ENCODE assay signal across 17 cellular contexts in genomic region chr6:147023581-147023980, GRCh38.
DNase-seq lines count a peak whose midpoint lies in the region; ATAC-seq and TF ChIP-seq lines count a peak whose summit lies in the region.
"Had no signal": no experiment of that assay in that cellular context is flagged by ENCODE, and none has a peak within 500 bp of the region (broad histone marks: within the 10 kb centered on the region; RNA-seq: fewer than 3 reads in every experiment).

No MANE protein-coding gene starts in this region.

- no peak overlapping the region for H3K4me3 ChIP-seq in SK-N-SH (ENCODE audit: low read depth in 2 of 2, low read length in 1 of 2)
- H3K4me3 ChIP-seq: Peyer's patch had no signal

- H3K4me2 ChIP-seq in SK-N-SH = no peak overlapping the region

- H3K4me1 ChIP-seq in SK-N-SH (ENCODE audit: control insufficient read depth in 1 of 2, insufficient read depth in 2 of 2, low read depth in 1 of 2, low read length in 1 of 2) = no peaks in the 10 kb centered on the region
- H3K4me1 ChIP-seq: Peyer's patch had no signal

- H3F3A ChIP-seq in SK-N-SH (replicated peaks; ENCODE audit: insufficient read depth) = no peaks in the 10 kb centered on the region

- no peaks in the 10 kb centered on the region for H3K9me3 Mint-ChIP-seq in WTC11
- no peaks in the 10 kb centered on the region for H3K9me3 Mint-ChIP-seq in activated CD8-positive, alpha-beta T cell treated with anti-CD3 and anti-CD28 coated beads, Interleukin-2, amount 10 ng/mL, durations not matched to agents 7 days and 5 days (ENCODE audit: insufficient read depth)
- H3K9me3 Mint-ChIP-seq: CD14-positive monocyte had no signal

- no peaks in the 10 kb centered on the region for H3K27me3 ChIP-seq in SK-N-SH (ENCODE audit: insufficient read depth)
- H3K27me3 ChIP-seq: Peyer's patch had no signal

- H3K27me3 Mint-ChIP-seq in WTC11 (ENCODE audit: low read depth) = no peaks in the 10 kb centered on the region; the same call in 1 of the 2 replicates
- H3K27me3 Mint-ChIP-seq in activated CD8-positive, alpha-beta T cell treated with anti-CD3 and anti-CD28 coated beads, Interleukin-2, amount 10 ng/mL, durations not matched to agents 7 days and 5 days (ENCODE audit: low read depth) = no peaks in the 10 kb centered on the region

- CTCF ChIA-PET in SK-N-SH (lab: Yijun Ruan, JAX) (no interaction called here), WTC11 (lab: Charles Lee) (no interaction called here)
- CTCF ChIA-PET in activated CD8-positive, alpha-beta T cell treated with anti-CD3 and anti-CD28 coated beads, Interleukin-2, amount 10 ng/mL, durations not matched to agents 7 days and 5 days (lab: Charles Lee) = no interaction called here

- WGBS in SK-N-SH (ENCODE audit: low lambda C conversion rate) = 68% methylated on average over 3 of the region's 3 CpGs

- H3K79me2 ChIP-seq in SK-N-SH (ENCODE audit: insufficient read depth) = no peaks in the 10 kb centered on the region

- H3K36me3 ChIP-seq in SK-N-SH (replicated peaks in 1 of 2; ENCODE audit: control insufficient read depth in 1 of 2, insufficient read depth in 2 of 2, low read length in 1 of 2) = no peaks in the 10 kb centered on the region
- H3K36me3 ChIP-seq: Peyer's patch had no signal

- H3K9me2 ChIP-seq in SK-N-SH = no peaks in the 10 kb centered on the region

- no peak overlapping the region for H3K9ac ChIP-seq in SK-N-SH

- no peak for TF ChIP-seq RAD21 in SK-N-SH (IDR thresholded peaks at IDR 0.05; ENCODE audit: low read length)

- no peak overlapping the region for H3K27ac ChIP-seq in SK-N-SH (ENCODE audit: low read depth in 2 of 2, low read length in 1 of 2)
- H3K27ac ChIP-seq: Peyer's patch had no signal

- no peaks in the 10 kb centered on the region for H4K20me1 ChIP-seq in SK-N-SH (ENCODE audit: insufficient read depth)

- 0 out of 2 replicates have a peak overlapping the region, but pooled peaks have one; percentile 16 for H2AFZ ChIP-seq in SK-N-SH (ENCODE audit: low read depth)

- no peak for DNase-seq in SK-N-SH
- DNase-seq in WTC11 (ENCODE audit: low spot score) = no peak
- DNase-seq in left kidney (ENCODE audit: low read depth, low spot score) = peak; percentile 7
- no peak for DNase-seq in activated CD8-positive, alpha-beta T cell treated with anti-CD3 and anti-CD28 coated beads, Interleukin-2, amount 10 ng/mL, durations not matched to agents 7 days and 5 days
- no peak for DNase-seq in NCI-H345 treated with DMSO at 0.1 percent for 48 hours (lab: John Stamatoyannopoulos, UW; ENCODE audit: unreplicated experiment)
- DNase-seq: 8988T, GF-D8, KBM-7, NCI-H1417 treated with DMSO at 0.1 percent for 48 hours, NCI-H187 treated with DMSO at 0.1 percent for 48 hours, NCI-H226, NCI-H524 treated with DMSO at 0.1 percent for 48 hours, Peyer's patch had no signal

- no peaks in the 10 kb centered on the region for H3K9me3 ChIP-seq in SK-N-SH
- H3K9me3 ChIP-seq: Peyer's patch had no signal

- no peak overlapping the region for H3K4me3 Mint-ChIP-seq in WTC11
- H3K4me3 Mint-ChIP-seq in activated CD8-positive, alpha-beta T cell treated with anti-CD3 and anti-CD28 coated beads, Interleukin-2, amount 10 ng/mL, durations not matched to agents 7 days and 5 days = no peak overlapping the region
- H3K4me3 Mint-ChIP-seq: CD14-positive monocyte had no signal

- H3K4me1 Mint-ChIP-seq in WTC11 = no peaks in the 10 kb centered on the region
- H3K4me1 Mint-ChIP-seq in activated CD8-positive, alpha-beta T cell treated with anti-CD3 and anti-CD28 coated beads, Interleukin-2, amount 10 ng/mL, durations not matched to agents 7 days and 5 days (ENCODE audit: low read depth) = no peaks in the 10 kb centered on the region
- H3K4me1 Mint-ChIP-seq: CD14-positive monocyte had no signal

- TF ChIP-seq CTCF in SK-N-SH (IDR thresholded peaks at IDR 0.05) = no peak
- TF ChIP-seq CTCF in WTC11 (IDR thresholded peaks at IDR 0.05) = no peak

- POLR2A ChIA-PET in SK-N-SH (lab: Yijun Ruan, JAX) (no interaction called here), WTC11 (lab: Charles Lee) (no interaction called here)
- POLR2A ChIA-PET in activated CD8-positive, alpha-beta T cell treated with anti-CD3 and anti-CD28 coated beads, Interleukin-2, amount 10 ng/mL, durations not matched to agents 7 days and 5 days (lab: Charles Lee) = no interaction called here

- TF ChIP-seq EP300 in SK-N-SH (IDR thresholded peaks at IDR 0.05; ENCODE audit: borderline replicate concordance in 1 of 2, low read depth in 1 of 2, low read length in 1 of 2) = no peak

- H3K27ac Mint-ChIP-seq in WTC11 = 0 out of 2 replicates have a peak overlapping the region, but pooled peaks have one; percentile 8
- H3K27ac Mint-ChIP-seq in activated CD8-positive, alpha-beta T cell treated with anti-CD3 and anti-CD28 coated beads, Interleukin-2, amount 10 ng/mL, durations not matched to agents 7 days and 5 days = no peak overlapping the region
- H3K27ac Mint-ChIP-seq: CD14-positive monocyte had no signal

- no peak for ATAC-seq in SK-N-SH treated with all-trans-retinoic acid at 6 μM for 48 hours
- ATAC-seq in WTC11 = no peak
- ATAC-seq in activated CD8-positive, alpha-beta T cell treated with anti-CD3 and anti-CD28 coated beads, Interleukin-2, amount 10 ng/mL, durations not matched to agents 7 days and 5 days = no peak
- ATAC-seq in GM19328 (IDR thresholded peaks at IDR 0.05; ENCODE audit: unreplicated experiment) = no peak
- no peak for ATAC-seq in GM18511 (IDR thresholded peaks at IDR 0.05; ENCODE audit: unreplicated experiment)

- H3K36me3 Mint-ChIP-seq in WTC11 = no peaks in the 10 kb centered on the region
- H3K36me3 Mint-ChIP-seq in activated CD8-positive, alpha-beta T cell treated with anti-CD3 and anti-CD28 coated beads, Interleukin-2, amount 10 ng/mL, durations not matched to agents 7 days and 5 days (ENCODE audit: low read depth) = no peaks in the 10 kb centered on the region
- H3K36me3 Mint-ChIP-seq: CD14-positive monocyte had no signal

TF ChIP-seq in SK-N-SH, 30 proteins besides CTCF, POLR2A, EP300 and RAD21:
- no peak for TF ChIP-seq POLR2AphosphoS5 (IDR thresholded peaks at IDR 0.05; ENCODE audit: low read depth, low read length)
- no peak for TF ChIP-seq FOSL2 (IDR thresholded peaks at IDR 0.05; ENCODE audit: borderline replicate concordance, low read depth)
- TF ChIP-seq JUND (IDR thresholded peaks at IDR 0.05) = no peak
- TF ChIP-seq USF1 (IDR thresholded peaks at IDR 0.05; ENCODE audit: borderline replicate concordance, low read depth) = no peak
- TF ChIP-seq SMC3 (IDR thresholded peaks at IDR 0.05; ENCODE audit: low read depth, low read length) = no peak
- no peak for TF ChIP-seq MXI1 (IDR thresholded peaks at IDR 0.05; ENCODE audit: low read depth, low read length)

TF ChIP-seq in SK-N-SH treated with all-trans-retinoic acid at 6 μM for 48 hours, 23 proteins besides CTCF, POLR2A, EP300 and RAD21 (continues in another document):
- TF ChIP-seq TCF4 (CRISPR knock-in tag; IDR thresholded peaks at IDR 0.05; ENCODE audit: borderline replicate concordance) (no peak), CREB5 (CRISPR knock-in tag; IDR thresholded peaks at IDR 0.05; ENCODE audit: low read depth) (no peak), TOX (CRISPR knock-in tag; IDR thresholded peaks at IDR 0.05; ENCODE audit: borderline replicate concordance) (no peak), PPARA (CRISPR knock-in tag; IDR thresholded peaks at IDR 0.05; ENCODE audit: borderline replicate concordance) (no peak), ZFP30 (CRISPR knock-in tag; IDR thresholded peaks at IDR 0.05) (no peak), ZC3H10 (CRISPR knock-in tag; IDR thresholded peaks at IDR 0.05) (no peak), BACH2 (CRISPR knock-in tag; IDR thresholded peaks at IDR 0.05; ENCODE audit: borderline replicate concordance) (no peak), ZNF70 (CRISPR knock-in tag; IDR thresholded peaks at IDR 0.05) (no peak), ZFP3 (CRISPR knock-in tag; IDR thresholded peaks at IDR 0.05) (no peak), SNAI2 (CRISPR knock-in tag; IDR thresholded peaks at IDR 0.05) (no peak)

TF ChIP-seq in WTC11, 78 proteins besides CTCF, POLR2A, EP300 and RAD21 (continues in another document):
- no peak for TF ChIP-seq NR2C2 (CRISPR knock-in tag; IDR thresholded peaks at IDR 0.05)
- no peak for TF ChIP-seq NFE2L1 (CRISPR knock-in tag; IDR thresholded peaks at IDR 0.05)
- TF ChIP-seq CBFB (CRISPR knock-in tag; IDR thresholded peaks at IDR 0.05; ENCODE audit: low read depth) = no peak
- no peak for TF ChIP-seq SP1 (CRISPR knock-in tag; conservative IDR thresholded peaks at IDR 0.05)
- TF ChIP-seq ZNF396 (CRISPR knock-in tag; IDR thresholded peaks at IDR 0.05; ENCODE audit: borderline replicate concordance) = no peak
- no peak for TF ChIP-seq ZNF671 (CRISPR knock-in tag; IDR thresholded peaks at IDR 0.05)
- no peak for TF ChIP-seq ZNF121 (CRISPR knock-in tag; IDR thresholded peaks at IDR 0.05)
- TF ChIP-seq AR (CRISPR knock-in tag; IDR thresholded peaks at IDR 0.05) = no peak
- TF ChIP-seq ZNF416 (CRISPR knock-in tag; IDR thresholded peaks at IDR 0.05) = no peak
